ENCODE assay signal across 21 cellular contexts in genomic region chr1:80392529-80392928, GRCh38.
DNase-seq lines count a peak whose midpoint lies in the region; ATAC-seq, FAIRE-seq and TF ChIP-seq lines count a peak whose summit lies in the region.
"Had no signal": no experiment of that assay in that cellular context is flagged by ENCODE, and none has a peak within 500 bp of the region (broad histone marks: within the 10 kb centered on the region; RNA-seq: fewer than 3 reads in every experiment).

No MANE protein-coding gene starts in this region.

- H3K27ac Mint-ChIP-seq in activated T-helper 17 cell treated with anti-CD3 and anti-CD28 coated beads, Interleukin-2, amount 50 U/mL, for 72 hours, result no peak overlapping the region
- H3K27ac Mint-ChIP-seq: activated CD4-positive, alpha-beta T cell treated with anti-CD3 and anti-CD28 coated beads, Interleukin-2, amount 10 ng/mL, durations not matched to agents 7 days and 5 days; CD8-positive, alpha-beta memory T cell; H9 had no signal

- no peaks in the 10 kb centered on the region for H3K27me3 ChIP-seq in ACC112 (ENCODE audit: insufficient read depth, low read length)
- no peaks in the 10 kb centered on the region for H3K27me3 ChIP-seq in bronchial epithelial cell (ENCODE audit: control insufficient read depth, insufficient read depth, low read length)
- H3K27me3 ChIP-seq: sigmoid colon had no signal

- H3K27ac ChIP-seq in ACC112 (ENCODE audit: low read depth, low read length), result peak overlapping the region; percentile 63
- H3K27ac ChIP-seq: sigmoid colon had no signal

- no peak overlapping the region for H3K4me3 Mint-ChIP-seq in activated T-helper 17 cell treated with anti-CD3 and anti-CD28 coated beads, Interleukin-2, amount 50 U/mL, for 72 hours
- H3K4me3 Mint-ChIP-seq: activated CD4-positive, alpha-beta T cell treated with anti-CD3 and anti-CD28 coated beads, Interleukin-2, amount 10 ng/mL, durations not matched to agents 7 days and 5 days; CD8-positive, alpha-beta memory T cell; H9 had no signal

- H3K4me1 Mint-ChIP-seq in activated T-helper 17 cell treated with anti-CD3 and anti-CD28 coated beads, Interleukin-2, amount 50 U/mL, for 72 hours, result no peaks in the 10 kb centered on the region
- H3K4me1 Mint-ChIP-seq: activated CD4-positive, alpha-beta T cell treated with anti-CD3 and anti-CD28 coated beads, Interleukin-2, amount 10 ng/mL, durations not matched to agents 7 days and 5 days; CD8-positive, alpha-beta memory T cell had no signal

- peaks cover 15% of the 10 kb centered on the region for H3K9me3 Mint-ChIP-seq in activated T-helper 17 cell treated with anti-CD3 and anti-CD28 coated beads, Interleukin-2, amount 50 U/mL, for 72 hours

- no peaks in the 10 kb centered on the region for H3K27me3 Mint-ChIP-seq in activated T-helper 17 cell treated with anti-CD3 and anti-CD28 coated beads, Interleukin-2, amount 50 U/mL, for 72 hours
- H3K27me3 Mint-ChIP-seq: activated CD4-positive, alpha-beta T cell treated with anti-CD3 and anti-CD28 coated beads, Interleukin-2, amount 10 ng/mL, durations not matched to agents 7 days and 5 days; CD8-positive, alpha-beta memory T cell had no signal

- no peak overlapping the region for H2AFZ ChIP-seq in ACC112 (ENCODE audit: low read length, unreplicated experiment)

- H3K79me2 ChIP-seq in ACC112 (ENCODE audit: control insufficient read depth, insufficient read depth, low read length, unreplicated experiment), result no peaks in the 10 kb centered on the region

- DNase-seq in HT-29 (ENCODE audit: low spot score) (peak; percentile 75), bronchial epithelial cell (ENCODE audit: low read depth) (peak; percentile 93), iris pigment epithelial cell (ENCODE audit: low read depth) (peak; percentile 33), DMS114 treated with DMSO at 0.1 percent for 48 hours (lab: John Stamatoyannopoulos, UW; ENCODE audit: unreplicated experiment) (no peak)
- DNase-seq: activated CD4-positive, alpha-beta T cell treated with anti-CD3 and anti-CD28 coated beads, Interleukin-2, amount 10 ng/mL, durations not matched to agents 7 days and 5 days; activated gamma-delta T cell treated with Interleukin-2 at 50 U/mL for 16 hours; aorta; CD8-positive, alpha-beta memory T cell; H9; NCI-H1048; NCI-H2081 treated with DMSO at 0.1 percent for 48 hours; sigmoid colon; stimulated activated CD4-positive, alpha-beta T cell treated with anti-CD3 and anti-CD28 coated beads, Interleukin-2, amount 100 ng/mL, for 24 hours had no signal

- H3K4me3 ChIP-seq in ACC112 (ENCODE audit: low read depth, low read length), result peak overlapping the region; percentile 17; the same call in 1 of the 2 replicates
- H3K4me3 ChIP-seq in bronchial epithelial cell (ENCODE audit: low read depth, low read length), result no peak overlapping the region
- H3K4me3 ChIP-seq: K562, sigmoid colon had no signal

- no peak for TF ChIP-seq CTCF in bronchial epithelial cell (IDR thresholded peaks at IDR 0.05; ENCODE audit: insufficient read depth, low read length, severe bottlenecking)

- ATAC-seq in GM21381 (IDR thresholded peaks at IDR 0.05; ENCODE audit: unreplicated experiment), result no peak
- ATAC-seq in GM18909 (IDR thresholded peaks at IDR 0.05; ENCODE audit: poor library complexity, unreplicated experiment), result no peak
- ATAC-seq in activated T-helper 17 cell treated with anti-CD3 and anti-CD28 coated beads, Interleukin-2, amount 50 U/mL, for 72 hours (replicated peaks), result no peak
- ATAC-seq: K562, SK-N-SH treated with all-trans-retinoic acid at 6 μM for 48 hours had no signal

- peaks cover 16% of the 10 kb centered on the region for H3K4me1 ChIP-seq in ACC112 (ENCODE audit: control insufficient read depth, insufficient read depth, low read length, unreplicated experiment)
- H3K4me1 ChIP-seq: sigmoid colon had no signal

- H3K36me3 ChIP-seq in ACC112 (ENCODE audit: insufficient read depth, low read length), result no peaks in the 10 kb centered on the region
- H3K36me3 ChIP-seq in bronchial epithelial cell (ENCODE audit: control insufficient read depth, insufficient read depth, low read length), result no peaks in the 10 kb centered on the region
- H3K36me3 ChIP-seq: sigmoid colon had no signal

- no peak for FAIRE-seq in bronchial epithelial cell (lab: Jason Lieb, UNC)
- FAIRE-seq: K562, TTC549, urothelium cell line had no signal

- H3K36me3 Mint-ChIP-seq in activated T-helper 17 cell treated with anti-CD3 and anti-CD28 coated beads, Interleukin-2, amount 50 U/mL, for 72 hours (ENCODE audit: low read depth), result no peaks in the 10 kb centered on the region
- H3K36me3 Mint-ChIP-seq: CD8-positive, alpha-beta memory T cell had no signal
